8 cellular contexts compared by ENCODE assay signal in the genomic region with DNA sequence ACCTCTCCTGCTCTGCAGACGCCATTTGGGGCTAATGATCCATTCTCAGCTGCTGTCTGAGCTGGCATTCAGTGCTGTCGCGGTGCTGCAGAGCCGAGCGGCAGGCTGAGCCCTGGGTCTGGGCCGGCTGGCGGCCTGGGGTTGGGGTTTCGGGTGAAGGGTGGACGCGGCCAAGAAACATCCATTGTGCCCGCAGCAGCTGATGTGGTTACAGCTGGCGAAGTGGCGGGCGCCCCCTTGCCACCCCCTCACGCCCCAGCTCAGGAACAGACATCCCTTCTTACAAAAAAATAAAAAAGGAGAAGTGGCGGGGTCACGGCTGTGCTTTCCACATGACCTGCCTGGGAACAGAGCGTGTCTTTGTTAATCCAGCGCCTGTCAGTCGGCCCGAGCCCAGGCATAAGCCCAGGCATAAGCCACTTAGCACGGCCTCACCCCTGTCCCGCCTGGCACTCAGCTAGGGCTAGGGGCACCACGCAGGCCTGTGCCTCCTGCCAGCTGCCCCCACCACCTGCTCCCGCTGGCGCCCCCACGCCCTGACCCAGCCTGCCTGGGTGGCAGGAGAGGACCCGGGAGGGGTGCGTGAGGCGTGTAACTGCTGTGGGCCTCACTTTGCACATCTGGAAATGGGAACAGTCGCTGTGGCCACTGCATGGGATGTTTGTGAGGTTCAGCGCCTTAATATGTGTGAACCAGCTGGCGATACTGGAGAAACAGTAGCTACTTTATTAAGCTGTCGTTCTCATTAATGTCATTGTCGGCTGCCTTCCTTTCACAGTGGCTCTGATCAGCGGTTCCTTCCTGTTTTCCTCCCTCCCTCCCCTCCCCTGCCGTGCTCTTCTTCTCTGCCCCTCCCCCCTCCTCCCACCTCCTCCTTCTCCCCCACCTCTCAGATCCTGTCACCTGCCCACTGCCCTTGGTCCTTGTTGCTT.
A peak's percentile ranks its signal among the peaks of the same experiment; 100 is the strongest.
DNase-seq lines count a peak whose midpoint lies in the region; ATAC-seq and TF ChIP-seq lines count a peak whose summit lies in the region.

No MANE protein-coding gene starts in this region.

- CTCF ChIA-PET in activated CD4-positive, alpha-beta memory T cell treated with anti-CD3 and anti-CD28 coated beads for 36 hours (lab: Charles Lee): no interaction called here
- CTCF ChIA-PET in activated CD4-positive, alpha-beta memory T cell treated with anti-CD3 and anti-CD28 coated beads, Interleukin-2, amount 10 ng/mL, durations not matched to agents 7 days and 5 days (lab: Charles Lee): no interaction called here
- CTCF ChIA-PET in Calu3 (lab: Charles Lee): no interaction called here

- ATAC-seq in left ventricle myocardium superior: peak; percentile 50
- no peak for ATAC-seq in stimulated activated naive CD8-positive, alpha-beta T cell treated with anti-CD3 and anti-CD28 coated beads, Interleukin-15, Interleukin-2, amounts not matched to agents 100 U/mL and 50 U/mL, for 24 hours

- no peak overlapping the region for H3K4me3 Mint-ChIP-seq in activated CD4-positive, alpha-beta memory T cell treated with anti-CD3 and anti-CD28 coated beads for 36 hours
- no peak overlapping the region for H3K4me3 Mint-ChIP-seq in activated CD4-positive, alpha-beta memory T cell treated with anti-CD3 and anti-CD28 coated beads, Interleukin-2, amount 10 ng/mL, durations not matched to agents 7 days and 5 days
- H3K4me3 Mint-ChIP-seq in T-helper 1 cell treated with Interleukin-12 subunit alpha and Interleukin-12 subunit beta and Interleukin-4 antibody, amounts not matched to agents 30 μg/mL and 1 μg/mL, for 36 hours: peak overlapping the region; percentile 31
- no peak overlapping the region for H3K4me3 Mint-ChIP-seq in Calu3 (ENCODE audit: low read depth, unreplicated experiment)

- H3K4me1 Mint-ChIP-seq in activated CD4-positive, alpha-beta memory T cell treated with anti-CD3 and anti-CD28 coated beads for 36 hours (ENCODE audit: low read depth): peaks cover 33% of the 10 kb centered on the region
- peaks cover 44% of the 10 kb centered on the region for H3K4me1 Mint-ChIP-seq in activated CD4-positive, alpha-beta memory T cell treated with anti-CD3 and anti-CD28 coated beads, Interleukin-2, amount 10 ng/mL, durations not matched to agents 7 days and 5 days
- H3K4me1 Mint-ChIP-seq in T-helper 1 cell treated with Interleukin-12 subunit alpha and Interleukin-12 subunit beta and Interleukin-4 antibody, amounts not matched to agents 30 μg/mL and 1 μg/mL, for 36 hours (ENCODE audit: low read depth): peaks cover 42% of the 10 kb centered on the region
- H3K4me1 Mint-ChIP-seq in Calu3 (ENCODE audit: low read depth, unreplicated experiment): peaks cover 10% of the 10 kb centered on the region

- intact Hi-C loops in activated CD4-positive, alpha-beta memory T cell treated with anti-CD3 and anti-CD28 coated beads for 36 hours (cut with micrococcal nuclease): loop anchor here (10.0 kb wide), 1 partner anchor 305 kb away; a partner anchor contains a TSS
- intact Hi-C loops in left ventricle myocardium superior (cut with micrococcal nuclease) (no loop called here), Calu3 (cut with micrococcal nuclease; ENCODE audit: unreplicated experiment) (loop anchor here (10.0 kb wide), 1 partner anchor 85 kb away; no protein-coding TSS in a partner anchor)

- H3K9me3 Mint-ChIP-seq in activated CD4-positive, alpha-beta memory T cell treated with anti-CD3 and anti-CD28 coated beads for 36 hours: no peaks in the 10 kb centered on the region
- no peaks in the 10 kb centered on the region for H3K9me3 Mint-ChIP-seq in activated CD4-positive, alpha-beta memory T cell treated with anti-CD3 and anti-CD28 coated beads, Interleukin-2, amount 10 ng/mL, durations not matched to agents 7 days and 5 days
- no peaks in the 10 kb centered on the region for H3K9me3 Mint-ChIP-seq in T-helper 1 cell treated with Interleukin-12 subunit alpha and Interleukin-12 subunit beta and Interleukin-4 antibody, amounts not matched to agents 30 μg/mL and 1 μg/mL, for 36 hours
- H3K9me3 Mint-ChIP-seq in Calu3 (ENCODE audit: low read depth, unreplicated experiment): no peaks in the 10 kb centered on the region

- no peaks in the 10 kb centered on the region for H3K36me3 Mint-ChIP-seq in activated CD4-positive, alpha-beta memory T cell treated with anti-CD3 and anti-CD28 coated beads for 36 hours
- H3K36me3 Mint-ChIP-seq in activated CD4-positive, alpha-beta memory T cell treated with anti-CD3 and anti-CD28 coated beads, Interleukin-2, amount 10 ng/mL, durations not matched to agents 7 days and 5 days (ENCODE audit: low read depth): no peaks in the 10 kb centered on the region
- H3K36me3 Mint-ChIP-seq in T-helper 1 cell treated with Interleukin-12 subunit alpha and Interleukin-12 subunit beta and Interleukin-4 antibody, amounts not matched to agents 30 μg/mL and 1 μg/mL, for 36 hours (ENCODE audit: low read depth): no peaks in the 10 kb centered on the region
- peaks cover 6% of the 10 kb centered on the region for H3K36me3 Mint-ChIP-seq in Calu3 (ENCODE audit: insufficient read depth, unreplicated experiment)

- TF ChIP-seq CTCF in Calu3 (IDR thresholded peaks at IDR 0.05; ENCODE audit: unreplicated experiment): no peak

- POLR2A ChIA-PET in activated CD4-positive, alpha-beta memory T cell treated with anti-CD3 and anti-CD28 coated beads for 36 hours (lab: Charles Lee): no interaction called here
- POLR2A ChIA-PET in activated CD4-positive, alpha-beta memory T cell treated with anti-CD3 and anti-CD28 coated beads, Interleukin-2, amount 10 ng/mL, durations not matched to agents 7 days and 5 days (lab: Charles Lee): no interaction called here

- peak; percentile 30 for DNase-seq in activated CD4-positive, alpha-beta memory T cell treated with anti-CD3 and anti-CD28 coated beads for 36 hours
- no peak for DNase-seq in activated CD4-positive, alpha-beta memory T cell treated with anti-CD3 and anti-CD28 coated beads, Interleukin-2, amount 10 ng/mL, durations not matched to agents 7 days and 5 days
- DNase-seq in left ventricle myocardium superior (peak; percentile 65), Calu3 (no peak), NCI-H446 (lab: John Stamatoyannopoulos, UW) (no peak), NCI-H345 (lab: John Stamatoyannopoulos, UW) (no peak)
- peak; percentile 30 for DNase-seq in stimulated activated naive CD8-positive, alpha-beta T cell treated with anti-CD3 and anti-CD28 coated beads, Interleukin-15, Interleukin-2, amounts not matched to agents 100 U/mL and 50 U/mL, for 24 hours

- no TSS peak for BruUV-seq in Calu3 (replicated peaks; lab: Mats Ljungman, UMichigan)

- H3K27ac Mint-ChIP-seq in activated CD4-positive, alpha-beta memory T cell treated with anti-CD3 and anti-CD28 coated beads for 36 hours: no peak overlapping the region
- no peak overlapping the region for H3K27ac Mint-ChIP-seq in activated CD4-positive, alpha-beta memory T cell treated with anti-CD3 and anti-CD28 coated beads, Interleukin-2, amount 10 ng/mL, durations not matched to agents 7 days and 5 days
- H3K27ac Mint-ChIP-seq in T-helper 1 cell treated with Interleukin-12 subunit alpha and Interleukin-12 subunit beta and Interleukin-4 antibody, amounts not matched to agents 30 μg/mL and 1 μg/mL, for 36 hours: peak overlapping the region; percentile 77
- H3K27ac Mint-ChIP-seq in Calu3 (ENCODE audit: unreplicated experiment): no peak overlapping the region

- peaks cover 2% of the 10 kb centered on the region for H3K27me3 Mint-ChIP-seq in activated CD4-positive, alpha-beta memory T cell treated with anti-CD3 and anti-CD28 coated beads for 36 hours
- H3K27me3 Mint-ChIP-seq in activated CD4-positive, alpha-beta memory T cell treated with anti-CD3 and anti-CD28 coated beads, Interleukin-2, amount 10 ng/mL, durations not matched to agents 7 days and 5 days: peaks cover 7% of the 10 kb centered on the region
- no peaks in the 10 kb centered on the region for H3K27me3 Mint-ChIP-seq in T-helper 1 cell treated with Interleukin-12 subunit alpha and Interleukin-12 subunit beta and Interleukin-4 antibody, amounts not matched to agents 30 μg/mL and 1 μg/mL, for 36 hours (ENCODE audit: low read depth)
- H3K27me3 Mint-ChIP-seq in Calu3 (ENCODE audit: unreplicated experiment): peaks cover 82% of the 10 kb centered on the region

Comparison
In these comparisons a context has a peak if more than half of its experiments do, and no peak if none do; other contexts are left out.
1. DNase-seq: peak in activated CD4-positive, alpha-beta memory T cell treated with anti-CD3 and anti-CD28 coated beads for 36 hours (single experiment), left ventricle myocardium superior (single experiment) and stimulated activated naive CD8-positive, alpha-beta T cell treated with anti-CD3 and anti-CD28 coated beads, Interleukin-15, Interleukin-2, amounts not matched to agents 100 U/mL and 50 U/mL, for 24 hours (single experiment); none in activated CD4-positive, alpha-beta memory T cell treated with anti-CD3 and anti-CD28 coated beads, Interleukin-2, amount 10 ng/mL, durations not matched to agents 7 days and 5 days (single experiment), Calu3 (single experiment), NCI-H446 (0 of 2) and NCI-H345 (single experiment).